8 cellular contexts compared by ENCODE assay signal in genomic region chr1:156725683-156726280, GRCh38. TPM values are rescaled to one million over a fixed set of nuclear protein-coding genes. Genes with fewer than 3 reads are reported as not detected.
DNase-seq lines count a peak whose midpoint lies in the region; ATAC-seq, FAIRE-seq and TF ChIP-seq lines count a peak whose summit lies in the region.

No MANE protein-coding gene starts in this region.

- peak; percentile 40 for ATAC-seq in GM21786 (IDR thresholded peaks at IDR 0.05; ENCODE audit: unreplicated experiment)

- no peak overlapping the region for H2AFZ ChIP-seq in astrocyte (ENCODE audit: low read depth, low read length)

- TF ChIP-seq POLR2A in vagina (IDR thresholded peaks at IDR 0.05): no peak

- peaks cover 12% of the 10 kb centered on the region for H3K36me3 Mint-ChIP-seq in astrocyte (ENCODE audit: low read depth, unreplicated experiment)

- no peak overlapping the region for H3K4me3 Mint-ChIP-seq in astrocyte (ENCODE audit: unreplicated experiment)

- H3K36me3 ChIP-seq in astrocyte (ENCODE audit: insufficient read depth, low read length): peaks cover 23% of the 10 kb centered on the region
- H3K36me3 ChIP-seq in rectal smooth muscle tissue (ENCODE audit: control insufficient read depth, insufficient read depth, low read length): peaks cover 22% of the 10 kb centered on the region
- peaks cover 0 to 30% of the 10 kb centered on the region in 2 donors for H3K36me3 ChIP-seq in vagina

- H3K27ac Mint-ChIP-seq in astrocyte (ENCODE audit: unreplicated experiment): no peak overlapping the region

- H3K27ac ChIP-seq in astrocyte (ENCODE audit: low read depth, low read length): no peak overlapping the region
- no peak overlapping the region for H3K27ac ChIP-seq in rectal smooth muscle tissue (ENCODE audit: low read depth, low read length)
- peak overlapping the region; percentile 99 for H3K27ac ChIP-seq in vagina

- H3K4me1 Mint-ChIP-seq in astrocyte (ENCODE audit: low read depth, unreplicated experiment): peaks cover 3% of the 10 kb centered on the region

- H3K9me3 ChIP-seq in astrocyte (ENCODE audit: insufficient read depth, low read depth, low read length) (no peaks in the 10 kb centered on the region), vagina (no peaks in the 10 kb centered on the region)

- H3K9me3 Mint-ChIP-seq in astrocyte (ENCODE audit: unreplicated experiment): no peaks in the 10 kb centered on the region

- peak overlapping the region; percentile 95 for H3K4me2 ChIP-seq in astrocyte (ENCODE audit: low read length)

- FAIRE-seq in astrocyte (lab: Jason Lieb, UNC): no peak

- H3K27me3 ChIP-seq in astrocyte (ENCODE audit: insufficient read depth, low read length): no peaks in the 10 kb centered on the region
- no peaks in the 10 kb centered on the region for H3K27me3 ChIP-seq in rectal smooth muscle tissue (ENCODE audit: control insufficient read depth, insufficient read depth, low read length)
- H3K27me3 ChIP-seq in vagina: no peaks in the 10 kb centered on the region

- TF ChIP-seq CTCF in astrocyte (IDR thresholded peaks at IDR 0.05; ENCODE audit: insufficient read depth, low read depth, low read length) (peak; percentile 99), vagina (IDR thresholded peaks at IDR 0.05) (peak; percentile 72 to 96 (median 93))

- H3K4me1 ChIP-seq in astrocyte (ENCODE audit: insufficient read depth, low read length): peaks cover 31% of the 10 kb centered on the region
- peaks cover 28% of the 10 kb centered on the region for H3K4me1 ChIP-seq in rectal smooth muscle tissue (ENCODE audit: control insufficient read depth, insufficient read depth, low read length)
- peaks cover 57% of the 10 kb centered on the region for H3K4me1 ChIP-seq in vagina

- peak overlapping the region; percentile 97 for H3K9ac ChIP-seq in astrocyte (ENCODE audit: low read length)
- H3K9ac ChIP-seq in rectal smooth muscle tissue (ENCODE audit: low read length): no peak overlapping the region

- intact Hi-C loops in vagina (cut with DNase I): loop anchor here (1.0 to 2.0 kb wide), 2 partner anchors 21 to 36 kb away; partner anchors contain the start of gene CRABP2

- no peaks in the 10 kb centered on the region for H3K27me3 Mint-ChIP-seq in astrocyte (ENCODE audit: low read depth, unreplicated experiment)

- DNase-seq in COR-L47 (lab: John Stamatoyannopoulos, UW) (peak; percentile 79), NCI-H187 (lab: John Stamatoyannopoulos, UW) (peak; percentile 86 to 87), T-helper 2 cell (peak; percentile 62 to 77 (median 67)), astrocyte (ENCODE audit: low read depth) (peak; percentile 64), hepatic stellate cell (ENCODE audit: low spot score) (peak; percentile 89), vagina (ENCODE audit: extremely low spot score in 2 of 2) (no peak)

- peaks cover 60% of the 10 kb centered on the region for H4K20me1 ChIP-seq in astrocyte (ENCODE audit: insufficient read depth, low read length)

- peaks cover 77% of the 10 kb centered on the region for H3K79me2 ChIP-seq in astrocyte (ENCODE audit: insufficient read depth, low read length)

- H3K4me3 ChIP-seq in astrocyte (ENCODE audit: insufficient read depth, low read depth, low read length) (peak overlapping the region; percentile 100), rectal smooth muscle tissue (ENCODE audit: low read length) (peak overlapping the region; percentile 89), vagina (peak overlapping the region; percentile 11 to 37)

RNA-seq across cellular contexts. Expression of gene METTL25B, which starts 2.5 kb away (rescaled TPM):
- total RNA-seq in astrocyte: 9.9 and 11.1 TPM in 2 replicates
- 17.7 TPM for total RNA-seq in vagina

RNA-seq across cellular contexts. Expression of gene ISG20L2, which starts 2.8 kb away (rescaled TPM):
- total RNA-seq in astrocyte: 30.1 and 33.4 TPM in 2 replicates
- 12.8 TPM for total RNA-seq in vagina

RNA-seq across cellular contexts. Expression of gene MRPL24, which starts 15.1 kb away (rescaled TPM):
- total RNA-seq in astrocyte: 37.4 and 46.5 TPM in 2 replicates
- total RNA-seq in vagina: 40.0 TPM

RNA-seq across cellular contexts. Expression of gene CRABP2, which starts 20.4 kb away (rescaled TPM):
- total RNA-seq in astrocyte: 278 and 339 TPM in 2 replicates
- total RNA-seq in vagina: 97.7 TPM

RNA-seq across cellular contexts. Expression of gene HDGF, which starts 25.7 kb away (rescaled TPM):
- total RNA-seq in astrocyte (179 and 190 TPM in 2 replicates), vagina (154 TPM)

Comparison
In these comparisons a context has a peak if more than half of its experiments do, and no peak if none do; other contexts are left out.
1. DNase-seq: peak in COR-L47 (single experiment), NCI-H187 (2 of 2), T-helper 2 cell (5 of 5), astrocyte (single experiment) and hepatic stellate cell (single experiment); none in vagina (0 of 2).
2. H3K4me3 ChIP-seq: peak in every context shown above with its lines; median percentile 100 in astrocyte; 89 in rectal smooth muscle tissue; 24 in vagina.